In genomic region chr4:65589331-65589730, GRCh38 we compare ENCODE assay signal across 16 cellular contexts.
DNase-seq lines count a peak whose midpoint lies in the region; ATAC-seq and TF ChIP-seq lines count a peak whose summit lies in the region.
"Had no signal": no experiment of that assay in that cellular context is flagged by ENCODE, and none has a peak within 500 bp of the region (broad histone marks: within the 10 kb centered on the region; RNA-seq: fewer than 3 reads in every experiment).

No MANE protein-coding gene starts in this region.

- no peaks in the 10 kb centered on the region for H3K9me3 ChIP-seq in prostate gland
- no peaks in the 10 kb centered on the region for H3K9me3 ChIP-seq in tibial artery

- H3K4me3 ChIP-seq in prostate gland (no peak overlapping the region), tibial artery (no peak overlapping the region)

- H3K4me1 ChIP-seq in prostate gland (replicated peaks) (peaks cover 2% of the 10 kb centered on the region), tibial artery (no peaks in the 10 kb centered on the region)

- WGBS in prostate gland, result 38% methylated on average over 1 of the region's 1 CpG

- H3K27me3 ChIP-seq in prostate gland (replicated peaks; ENCODE audit: insufficient read depth) (no peaks in the 10 kb centered on the region), tibial artery (no peaks in the 10 kb centered on the region)

- DNase-seq in DMS153 (lab: John Stamatoyannopoulos, UW) (peak; percentile 33), DMS153 treated with DMSO at 0.1 percent for 48 hours (lab: John Stamatoyannopoulos, UW; ENCODE audit: unreplicated experiment) (no peak), NCI-H510A treated with DMSO at 0.1 percent for 48 hours (lab: John Stamatoyannopoulos, UW) (peak; percentile 64), astrocyte of the hippocampus (ENCODE audit: low read depth, low spot score) (peak; percentile 2), prostate gland (ENCODE audit: low spot score) (peak; percentile 46), tibial artery (no peak), NCI-H526 treated with DMSO at 0.1 percent for 48 hours (lab: John Stamatoyannopoulos, UW) (no peak)
- DNase-seq in stimulated activated naive CD8-positive, alpha-beta T cell treated with anti-CD3 and anti-CD28 coated beads, Interleukin-15, Interleukin-2, amounts not matched to agents 100 U/mL and 50 U/mL, for 24 hours, result no peak
- DNase-seq: CD8-positive, alpha-beta T cell; GF-D8; KBM-7; NCI-H1048; NCI-H2081 treated with DMSO at 0.1 percent for 48 hours; NCI-H2227 treated with DMSO at 0.1 percent for 48 hours; Right ventricle myocardium superior had no signal

- H3K27ac ChIP-seq in prostate gland, result peak overlapping the region; percentile 43 to 70
- no peak overlapping the region for H3K27ac ChIP-seq in tibial artery
- H3K27ac ChIP-seq: 22Rv1 had no signal

- TF ChIP-seq POLR2A in prostate gland (IDR thresholded peaks at IDR 0.05), result no peak

- intact Hi-C loops in prostate gland (cut with DNase I), result no loop called here
- intact Hi-C loops in tibial artery (cut with DNase I; ENCODE audit: low total_unique reads), result no loop called here

- ATAC-seq in stimulated activated naive CD8-positive, alpha-beta T cell treated with anti-CD3 and anti-CD28 coated beads, Interleukin-15, Interleukin-2, amounts not matched to agents 100 U/mL and 50 U/mL, for 24 hours, result no peak
- ATAC-seq: CD8-positive, alpha-beta T cell had no signal

- H3K36me3 ChIP-seq in prostate gland (no peaks in the 10 kb centered on the region), tibial artery (no peaks in the 10 kb centered on the region)

- TF ChIP-seq CTCF in prostate gland (IDR thresholded peaks at IDR 0.05) (no peak), tibial artery (IDR thresholded peaks at IDR 0.05) (no peak)

Comparison
In these comparisons a context has a peak if more than half of its experiments do, and no peak if none do; other contexts are left out.
1. DNase-seq: peak in DMS153 (single experiment), NCI-H510A treated with DMSO at 0.1 percent for 48 hours (single experiment), astrocyte of the hippocampus (single experiment) and prostate gland (single experiment); none in DMS153 treated with DMSO at 0.1 percent for 48 hours (single experiment), tibial artery (0 of 2), NCI-H526 treated with DMSO at 0.1 percent for 48 hours (single experiment) and stimulated activated naive CD8-positive, alpha-beta T cell treated with anti-CD3 and anti-CD28 coated beads, Interleukin-15, Interleukin-2, amounts not matched to agents 100 U/mL and 50 U/mL, for 24 hours (single experiment).
2. H3K27ac ChIP-seq: peak in prostate gland (2 of 2); none in tibial artery (0 of 2).